ENCODE assay signal across 15 cellular contexts in genomic region chr2:206502729-206503128, GRCh38.
"Had no signal": no experiment of that assay in that cellular context is flagged by ENCODE, and none has a peak within 500 bp of the region (broad histone marks: within the 10 kb centered on the region; RNA-seq: fewer than 3 reads in every experiment).

No MANE protein-coding gene starts in this region.

- H3K27ac Mint-ChIP-seq: activated naive CD4-positive, alpha-beta T cell treated with anti-CD3 and anti-CD28 coated beads, Interleukin-2, amount 50 U/mL, for 24 hours; naive thymus-derived CD8-positive, alpha-beta T cell; stimulated activated naive B cell treated with anti-CD40 and anti-IgM and Interleukin-4, amounts not matched to agents 10 μg/mL and 1 μg/mL and 100 μg/mL, for 72 hours had no signal

- H3K27me3 ChIP-seq: cardiac muscle cell, dorsolateral prefrontal cortex, thyroid gland had no signal

- H3K4me1 Mint-ChIP-seq: activated naive CD4-positive, alpha-beta T cell treated with anti-CD3 and anti-CD28 coated beads, Interleukin-2, amount 50 U/mL, for 24 hours; naive thymus-derived CD8-positive, alpha-beta T cell had no signal

- H3K36me3 Mint-ChIP-seq: activated naive CD4-positive, alpha-beta T cell treated with anti-CD3 and anti-CD28 coated beads, Interleukin-2, amount 50 U/mL, for 24 hours; naive thymus-derived CD8-positive, alpha-beta T cell; stimulated activated naive B cell treated with anti-CD40 and anti-IgM and Interleukin-4, amounts not matched to agents 10 μg/mL and 1 μg/mL and 100 μg/mL, for 72 hours had no signal

- H3K36me3 ChIP-seq: cardiac muscle cell, left ventricle myocardium inferior, thyroid gland had no signal

- H3K4me1 ChIP-seq: thyroid gland had no signal

- DNase-seq: activated CD4-positive, alpha-beta T cell treated with anti-CD3 and anti-CD28 coated beads, Interleukin-2, amount 50 U/mL, for 4 hours; activated T-cell treated with anti-CD3 and anti-CD28 coated beads, Interleukin-2, amount 50 U/mL, for 1 hour; dorsolateral prefrontal cortex; left ventricle myocardium inferior; mesenchymal stem cell; naive thymus-derived CD8-positive, alpha-beta T cell; retina; stimulated activated CD4-positive, alpha-beta T cell treated with anti-CD3 and anti-CD28 coated beads, Interleukin-15, amount 100 ng/mL, for 24 hours; stimulated activated CD4-positive, alpha-beta T cell treated with anti-CD3 and anti-CD28 coated beads, Interleukin-4, amount 100 ng/mL, for 1 hour; stimulated activated naive B cell treated with anti-CD40 and anti-IgM and Interleukin-4, amounts not matched to agents 10 μg/mL and 1 μg/mL and 100 μg/mL, for 72 hours; T-helper 9 cell; thyroid gland had no signal

- H3K4me3 Mint-ChIP-seq: activated naive CD4-positive, alpha-beta T cell treated with anti-CD3 and anti-CD28 coated beads, Interleukin-2, amount 50 U/mL, for 24 hours; naive thymus-derived CD8-positive, alpha-beta T cell; stimulated activated naive B cell treated with anti-CD40 and anti-IgM and Interleukin-4, amounts not matched to agents 10 μg/mL and 1 μg/mL and 100 μg/mL, for 72 hours had no signal

- H3K27me3 Mint-ChIP-seq: stimulated activated naive B cell treated with anti-CD40 and anti-IgM and Interleukin-4, amounts not matched to agents 10 μg/mL and 1 μg/mL and 100 μg/mL, for 72 hours had no signal

- H3K27ac ChIP-seq: cardiac muscle cell, dorsolateral prefrontal cortex, left ventricle myocardium inferior, skin epidermis, thyroid gland had no signal

- H3K9me3 Mint-ChIP-seq: activated naive CD4-positive, alpha-beta T cell treated with anti-CD3 and anti-CD28 coated beads, Interleukin-2, amount 50 U/mL, for 24 hours had no signal

- H3K4me3 ChIP-seq: cardiac muscle cell, dorsolateral prefrontal cortex, left ventricle myocardium inferior, skin epidermis, thyroid gland had no signal

- H3K9me3 ChIP-seq: left ventricle myocardium inferior, thyroid gland had no signal
